In genomic region chr11:110092577-110093406, GRCh38 we compare ENCODE assay signal across 8 cellular contexts. TPM values are rescaled to one million over a fixed set of nuclear protein-coding genes. Genes with fewer than 3 reads are reported as not detected.
DNase-seq lines count a peak whose midpoint lies in the region; ATAC-seq and TF ChIP-seq lines count a peak whose summit lies in the region.

Gene ZC3H12C, plus strand, starts transcription at chr11:110093392. Its CDS starts 20 bp downstream, at chr11:110093412.

- peak within 1 kb of the TSS; percentile 84 for H3K9ac ChIP-seq in HUES64 (ENCODE audit: low read depth, low read length)
- H3K9ac ChIP-seq in OCI-LY1 (ENCODE audit: low read length): no peak within 1 kb of the TSS

- no peaks in the 10 kb centered on the region for H3K9me3 Mint-ChIP-seq in activated naive CD8-positive, alpha-beta T cell treated with anti-CD3 and anti-CD28 coated beads, Interleukin-2, amount 50 U/mL, for 24 hours

- H3K36me3 ChIP-seq in HUES64 (ENCODE audit: insufficient read depth, low read length) (no peaks in the 10 kb centered on the region), OCI-LY1 (ENCODE audit: insufficient read depth, low read length) (no peaks in the 10 kb centered on the region), cardiac muscle cell (no peaks in the 10 kb centered on the region), osteoblast (ENCODE audit: insufficient read depth, low read length) (no peaks in the 10 kb centered on the region)

- H3K9me2 ChIP-seq in OCI-LY1 (ENCODE audit: low read depth, low read length): no peaks in the 10 kb centered on the region

- TF ChIP-seq CTCF in OCI-LY1 (IDR thresholded peaks at IDR 0.05; ENCODE audit: low read length): no peak
- peak; percentile 36 for TF ChIP-seq CTCF in cardiac muscle cell (IDR thresholded peaks at IDR 0.05; ENCODE audit: low read depth, low read length)
- TF ChIP-seq CTCF in osteoblast (IDR thresholded peaks at IDR 0.05; ENCODE audit: extremely low read depth, low read depth, low read length): peak; percentile 26

- under 1% methylated on average over 105 of the region's 106 CpGs for WGBS in HUES64

- peak; percentile 61 for ATAC-seq in GM21529 (IDR thresholded peaks at IDR 0.05; ENCODE audit: unreplicated experiment)
- peak; percentile 68 for ATAC-seq in activated naive CD8-positive, alpha-beta T cell treated with anti-CD3 and anti-CD28 coated beads, Interleukin-2, amount 50 U/mL, for 24 hours

- H3K27me3 Mint-ChIP-seq in activated naive CD8-positive, alpha-beta T cell treated with anti-CD3 and anti-CD28 coated beads, Interleukin-2, amount 50 U/mL, for 24 hours: peaks cover 54% of the 10 kb centered on the region

- no peak within 1 kb of the TSS for H2AFZ ChIP-seq in OCI-LY1 (ENCODE audit: low read length)
- H2AFZ ChIP-seq in osteoblast (ENCODE audit: low read length): peak within 1 kb of the TSS; percentile 94

- peak within 1 kb of the TSS; percentile 80 for H3K27ac Mint-ChIP-seq in activated naive CD8-positive, alpha-beta T cell treated with anti-CD3 and anti-CD28 coated beads, Interleukin-2, amount 50 U/mL, for 24 hours

- H3K4me3 ChIP-seq in HUES64 (ENCODE audit: low read length) (peak within 1 kb of the TSS; percentile 88), OCI-LY1 (ENCODE audit: low read depth, low read length, poor library complexity, severe bottlenecking) (peak within 1 kb of the TSS; percentile 33), cardiac muscle cell (peak within 1 kb of the TSS; percentile 97), osteoblast (ENCODE audit: insufficient read depth, low read length) (peak within 1 kb of the TSS; percentile 82)

- H3K27ac ChIP-seq in HUES64 (ENCODE audit: low read depth, low read length) (peak within 1 kb of the TSS; percentile 61), OCI-LY1 (ENCODE audit: low read depth, low read length, poor library complexity, severe bottlenecking) (no peak within 1 kb of the TSS), cardiac muscle cell (peak within 1 kb of the TSS; percentile 89), osteoblast (ENCODE audit: low read depth, low read length) (peak within 1 kb of the TSS; percentile 90)

- no peaks in the 10 kb centered on the region for H3F3A ChIP-seq in OCI-LY1 (ENCODE audit: insufficient read depth, low read length)

- H3K79me2 ChIP-seq in OCI-LY1 (ENCODE audit: insufficient read depth, low read length) (no peaks in the 10 kb centered on the region), osteoblast (ENCODE audit: insufficient read depth, low read length) (peaks cover 36% of the 10 kb centered on the region)

- DNase-seq in GDM1 (lab: John Stamatoyannopoulos, UW): peak; percentile 68
- DNase-seq in activated naive CD8-positive, alpha-beta T cell treated with anti-CD3 and anti-CD28 coated beads, Interleukin-2, amount 50 U/mL, for 24 hours: peak; percentile 61
- DNase-seq in cardiac muscle cell (ENCODE audit: low read depth in 1 of 2, low spot score in 1 of 2): peak; percentile 91 to 93
- peak; percentile 97 for DNase-seq in osteoblast (ENCODE audit: insufficient read length, low spot score, missing footprints)
- DNase-seq in central memory CD4-positive, alpha-beta T cell: no peak

- peak within 1 kb of the TSS; percentile 84 for H3K4me3 Mint-ChIP-seq in activated naive CD8-positive, alpha-beta T cell treated with anti-CD3 and anti-CD28 coated beads, Interleukin-2, amount 50 U/mL, for 24 hours

- H4K20me1 ChIP-seq in OCI-LY1 (ENCODE audit: insufficient read depth, low read length) (no peaks in the 10 kb centered on the region), osteoblast (ENCODE audit: insufficient read depth, low read length) (no peaks in the 10 kb centered on the region)

- peaks cover 9% of the 10 kb centered on the region for H3K4me1 Mint-ChIP-seq in activated naive CD8-positive, alpha-beta T cell treated with anti-CD3 and anti-CD28 coated beads, Interleukin-2, amount 50 U/mL, for 24 hours

- H3K27me3 ChIP-seq in HUES64 (ENCODE audit: insufficient read depth, low read length) (peaks cover 49% of the 10 kb centered on the region), OCI-LY1 (ENCODE audit: insufficient read depth, low read length) (peaks cover 16% of the 10 kb centered on the region), cardiac muscle cell (peaks cover 41% of the 10 kb centered on the region), osteoblast (ENCODE audit: insufficient read depth, low read length) (no peaks in the 10 kb centered on the region)

- peaks cover 13% of the 10 kb centered on the region; the same call in 1 of the 2 replicates for H3K4me1 ChIP-seq in HUES64 (ENCODE audit: insufficient read depth, low read length)
- H3K4me1 ChIP-seq in OCI-LY1 (ENCODE audit: insufficient read depth, low read length, severe bottlenecking): no peaks in the 10 kb centered on the region
- no peaks in the 10 kb centered on the region for H3K4me1 ChIP-seq in cardiac muscle cell (ENCODE audit: low read depth)
- H3K4me1 ChIP-seq in osteoblast (ENCODE audit: insufficient read depth, low read length): peaks cover 30% of the 10 kb centered on the region

- H3K36me3 Mint-ChIP-seq in activated naive CD8-positive, alpha-beta T cell treated with anti-CD3 and anti-CD28 coated beads, Interleukin-2, amount 50 U/mL, for 24 hours (ENCODE audit: low read depth): no peaks in the 10 kb centered on the region

- no peaks in the 10 kb centered on the region for H3K9me3 ChIP-seq in HUES64 (ENCODE audit: insufficient read depth, low read depth, low read length)
- H3K9me3 ChIP-seq in OCI-LY1 (ENCODE audit: low read length): no peaks in the 10 kb centered on the region
- H3K9me3 ChIP-seq in cardiac muscle cell (ENCODE audit: low read depth): no peaks in the 10 kb centered on the region
- H3K9me3 ChIP-seq in osteoblast (ENCODE audit: low read depth, low read length): no peaks in the 10 kb centered on the region

- H3K4me2 ChIP-seq in OCI-LY1 (ENCODE audit: low read length) (peak within 1 kb of the TSS; percentile 45; the same call in 1 of the 2 replicates), osteoblast (ENCODE audit: insufficient read depth, low read length) (peak within 1 kb of the TSS; percentile 92)

RNA-seq across cellular contexts. Expression of gene ZC3H12C, which starts in this region (rescaled TPM):
- 3.7 TPM for polyA plus RNA-seq in HUES64 (2013, experiment 1 of 2)
- polyA plus RNA-seq in HUES64 (2013, experiment 2 of 2): 3.4 TPM
- 7.0 and 7.1 TPM in 2 replicates for total RNA-seq in cardiac muscle cell
- 1.0 and 1.7 TPM in 2 replicates for polyA plus RNA-seq in cardiac muscle cell
- 9.1 and 10.5 TPM in 2 replicates for total RNA-seq in osteoblast

Comparison
In these comparisons a context has a peak if more than half of its experiments do, and no peak if none do; other contexts are left out.
1. H3K4me3 ChIP-seq: peak in every context shown above with its lines; median percentile 97 in cardiac muscle cell; 88 in HUES64; 82 in osteoblast; 33 in OCI-LY1.